Comparison of ENCODE assay signal across 1 cellular context in genomic region chr4:79049840-79050520, GRCh38.
TF ChIP-seq lines count a peak whose summit lies in the region.

No MANE protein-coding gene starts in this region.

TF ChIP-seq in K562, 482 proteins besides CTCF, POLR2A, EP300 and RAD21 (continued from another document):
- TF ChIP-seq ZNF398 (CRISPR knock-in tag; IDR thresholded peaks at IDR 0.05): no peak
- no peak for TF ChIP-seq DIDO1 (tag; IDR thresholded peaks at IDR 0.05; ENCODE audit: low read depth)
- TF ChIP-seq SRSF9 (IDR thresholded peaks at IDR 0.05; ENCODE audit: borderline replicate concordance, low read depth, low read length): no peak
- no peak for TF ChIP-seq PRMT5 (CRISPR knock-in tag; IDR thresholded peaks at IDR 0.05)
- no peak for TF ChIP-seq ARID4B (CRISPR knock-in tag; IDR thresholded peaks at IDR 0.05)
- no peak for TF ChIP-seq CREB1 (IDR thresholded peaks at IDR 0.05)
- no peak for TF ChIP-seq CREB1 (CRISPR knock-in tag; IDR thresholded peaks at IDR 0.05)
